14 cellular contexts compared by ENCODE assay signal in genomic region chr4:7807351-7807921, GRCh38.
DNase-seq lines count a peak whose midpoint lies in the region; ATAC-seq and TF ChIP-seq lines count a peak whose summit lies in the region.
"Had no signal": no experiment of that assay in that cellular context is flagged by ENCODE, and none has a peak within 500 bp of the region (broad histone marks: within the 10 kb centered on the region; RNA-seq: fewer than 3 reads in every experiment).

No MANE protein-coding gene starts in this region.

- no peaks in the 10 kb centered on the region for H3K27me3 ChIP-seq in thoracic aorta (replicated peaks; ENCODE audit: insufficient read depth)

- peaks cover 8% of the 10 kb centered on the region for H3K36me3 Mint-ChIP-seq in endothelial cell (ENCODE audit: low read depth, unreplicated experiment)

- H3K4me3 Mint-ChIP-seq in endothelial cell (ENCODE audit: unreplicated experiment), result no peak overlapping the region

- H3K4me3 ChIP-seq in mesodermal cell (ENCODE audit: extremely low read depth, insufficient read depth, low read length, poor library complexity, severe bottlenecking), result no peak overlapping the region
- H3K4me3 ChIP-seq in thoracic aorta, result no peak overlapping the region

- H3K9me3 Mint-ChIP-seq in endothelial cell (ENCODE audit: unreplicated experiment), result no peaks in the 10 kb centered on the region
- H3K9me3 Mint-ChIP-seq: type B pancreatic cell had no signal

- H3K4me1 Mint-ChIP-seq in endothelial cell (ENCODE audit: unreplicated experiment), result peaks cover 17% of the 10 kb centered on the region

- peaks cover 3% of the 10 kb centered on the region for H3K27me3 Mint-ChIP-seq in endothelial cell (ENCODE audit: unreplicated experiment)
- H3K27me3 Mint-ChIP-seq: type B pancreatic cell had no signal

- 89 to 98% methylated on average over 9 of the region's 12 CpGs for WGBS in mesodermal cell (ENCODE audit: insufficient coverage in 2 of 2), 2 experiments

- peaks cover 50% of the 10 kb centered on the region for H3K4me1 ChIP-seq in mesodermal cell (ENCODE audit: control insufficient read depth, insufficient read depth, low read length, poor library complexity, severe bottlenecking)
- H3K4me1 ChIP-seq in thoracic aorta (ENCODE audit: control insufficient read depth in 1 of 2, low read depth in 2 of 2), result peaks cover 21 to 49% of the 10 kb centered on the region in 2 donors

- H3K27ac ChIP-seq in RWPE1 (peak overlapping the region; percentile 90), mesodermal cell (ENCODE audit: low read depth, low read length, severe bottlenecking) (peak overlapping the region; percentile 78), thoracic aorta (peak overlapping the region; percentile 73 to 85)

- CTCF ChIA-PET in RWPE1 (lab: Yijun Ruan, JAX), result no interaction called here

- POLR2A ChIA-PET in RWPE1 (lab: Yijun Ruan, JAX; ENCODE audit: low non-redundant PET), result no interaction called here

- peak overlapping the region; percentile 16 for H3K27ac Mint-ChIP-seq in endothelial cell (ENCODE audit: unreplicated experiment)

- no peak for TF ChIP-seq CTCF in RWPE1 (conservative IDR thresholded peaks at IDR 0.05; ENCODE audit: low read depth)
- no peak for TF ChIP-seq CTCF in endothelial cell (IDR thresholded peaks at IDR 0.05; ENCODE audit: unreplicated experiment)
- TF ChIP-seq CTCF in thoracic aorta (IDR thresholded peaks at IDR 0.05), result no peak

- H3K9me3 ChIP-seq in mesodermal cell (ENCODE audit: control insufficient read depth, low read length) (peaks cover 6% of the 10 kb centered on the region), thoracic aorta (no peaks in the 10 kb centered on the region)

- DNase-seq in RWPE1 (ENCODE audit: low spot score), result no peak
- DNase-seq in endothelial cell (ENCODE audit: low spot score), result no peak
- DNase-seq in thoracic aorta (ENCODE audit: low spot score), result no peak
- no peak for DNase-seq in AG08395 (ENCODE audit: low spot score)
- DNase-seq in NCI-H526 (lab: John Stamatoyannopoulos, UW), result no peak
- DNase-seq in NCI-H2171 (lab: John Stamatoyannopoulos, UW), result no peak
- no peak for DNase-seq in activated CD8-positive, alpha-beta memory T cell treated with anti-CD3 and anti-CD28 coated beads, Interleukin-2, amount 50 U/mL, for 48 hours
- DNase-seq: activated CD8-positive, alpha-beta memory T cell treated with anti-CD3 and anti-CD28 coated beads for 24 hours; DND-41; foreskin fibroblast; NCI-H345; stimulated activated CD4-positive, alpha-beta T cell treated with anti-CD3 and anti-CD28 coated beads, Interleukin-4, amount 100 ng/mL, for 4 hours had no signal

- ATAC-seq in thoracic aorta (ENCODE audit: insufficient number of reproducible peaks, low FRiP score, low read depth), result no peak

- H3K36me3 ChIP-seq in mesodermal cell (ENCODE audit: control insufficient read depth, insufficient read depth, low read length), result peaks cover 71% of the 10 kb centered on the region
- no peaks in the 10 kb centered on the region for H3K36me3 ChIP-seq in thoracic aorta
